In genomic region chr16:74304164-74304834, GRCh38 we compare ENCODE assay signal across 9 cellular contexts. TPM values are rescaled to one million over a fixed set of nuclear protein-coding genes. Genes with fewer than 3 reads are reported as not detected.
DNase-seq lines count a peak whose midpoint lies in the region; ATAC-seq and TF ChIP-seq lines count a peak whose summit lies in the region.
"Had no signal": no experiment of that assay in that cellular context is flagged by ENCODE, and none has a peak within 500 bp of the region (broad histone marks: within the 10 kb centered on the region; RNA-seq: fewer than 3 reads in every experiment).

No MANE protein-coding gene starts in this region.

- intact Hi-C loops in adrenal gland (cut with DNase I): no loop called here

- TF ChIP-seq POLR2A in adrenal gland (IDR thresholded peaks at IDR 0.05): no peak

- WGBS in adrenal gland, 4 donors: 72 to 80% (median 79%) methylated on average over 10 of the region's 10 CpGs

- H3K4me1 ChIP-seq in adrenal gland (replicated peaks in 1 of 2): peaks cover 0 to 7% of the 10 kb centered on the region in 2 donors

- H3K27ac ChIP-seq in adrenal gland: no peak overlapping the region

- peaks cover 29% of the 10 kb centered on the region for H3K36me3 Mint-ChIP-seq in mesothelial cell of epicardium

- DNase-seq in DMS114 treated with DMSO at 0.1 percent for 48 hours (lab: John Stamatoyannopoulos, UW; ENCODE audit: unreplicated experiment) (peak; percentile 37), HEK293T (ENCODE audit: extremely low spot score) (no peak), adrenal gland (no peak), mesothelial cell of epicardium (ENCODE audit: low spot score in 2 of 2, unreplicated experiment in 2 of 2) (no peak), medulla oblongata (ENCODE audit: extremely low spot score) (no peak), NCI-H2196 (lab: John Stamatoyannopoulos, UW; ENCODE audit: unreplicated experiment) (no peak)
- DNase-seq: naive thymus-derived CD8-positive, alpha-beta T cell had no signal

- H3K4me3 ChIP-seq in adrenal gland: no peak overlapping the region

- no peaks in the 10 kb centered on the region for H3K27me3 Mint-ChIP-seq in mesothelial cell of epicardium (ENCODE audit: low read depth)
- H3K27me3 Mint-ChIP-seq: naive thymus-derived CD8-positive, alpha-beta T cell had no signal

- POLR2A ChIA-PET in HEK293T (lab: Yijun Ruan, JAX): interaction anchor here (0.7 kb wide), 1 partner anchor 8 kb away, joined by 3 read pairs; the partner anchor contains the start of gene PSMD7

- H3K27me3 ChIP-seq in adrenal gland: no peaks in the 10 kb centered on the region

- no peak overlapping the region for H3K27ac Mint-ChIP-seq in mesothelial cell of epicardium

- peak in 5 of 6 experiments; percentile 12 to 32 (median 20) for TF ChIP-seq CTCF in adrenal gland (IDR thresholded peaks at IDR 0.05)
- TF ChIP-seq CTCF in mesothelial cell of epicardium (IDR thresholded peaks at IDR 0.05; ENCODE audit: unreplicated experiment): peak; percentile 28

- no peak for ATAC-seq in GM18511 (IDR thresholded peaks at IDR 0.05; ENCODE audit: unreplicated experiment)
- ATAC-seq in HG03045 (IDR thresholded peaks at IDR 0.05; ENCODE audit: unreplicated experiment): no peak
- ATAC-seq: naive thymus-derived CD8-positive, alpha-beta T cell had no signal

- no peak overlapping the region for H3K4me3 Mint-ChIP-seq in mesothelial cell of epicardium
- H3K4me3 Mint-ChIP-seq: naive thymus-derived CD8-positive, alpha-beta T cell had no signal

- no peaks in the 10 kb centered on the region for H3K9me3 ChIP-seq in adrenal gland (replicated peaks in 1 of 3)

- peaks cover 2% of the 10 kb centered on the region for H3K4me1 Mint-ChIP-seq in mesothelial cell of epicardium

- CTCF ChIA-PET in HEK293T (lab: Yijun Ruan, JAX): interaction anchor here (1.0 to 1.1 kb wide), 2 partner anchors 14 to 28 kb away, joined by 3 to 5 read pairs; no protein-coding TSS in a partner anchor

- peaks cover 0 to 76% of the 10 kb centered on the region in 2 donors for H3K36me3 ChIP-seq in adrenal gland (replicated peaks in 1 of 2)

- H3K9me3 Mint-ChIP-seq in mesothelial cell of epicardium: no peaks in the 10 kb centered on the region
- H3K9me3 Mint-ChIP-seq: naive thymus-derived CD8-positive, alpha-beta T cell had no signal

TF ChIP-seq in HEK293T, 16 proteins besides CTCF, POLR2A, EP300 and RAD21:
- TF ChIP-seq PKNOX1 (IDR thresholded peaks at IDR 0.05): peak; percentile 76
- TF ChIP-seq FOXM1 (IDR thresholded peaks at IDR 0.05; ENCODE audit: borderline replicate concordance): no peak

RNA-seq across cellular contexts. Expression of gene PSMD7, which starts 7.7 kb away (rescaled TPM):
- 100 to 1,000 TPM in 3 of 8 donors, 10 to 100 TPM in 5; 68.6 to 221 (median 89.4) TPM for total RNA-seq in adrenal gland
- 100 to 1,000 TPM in 1 of 3 donors, 10 to 100 TPM in 2; 52.1 to 233 (median 57.2) TPM for polyA plus RNA-seq in adrenal gland
- 75.5 to 78.3 TPM (median 76.8 TPM) in 3 replicates for total RNA-seq in mesothelial cell of epicardium
